Comparison of ENCODE assay signal across 1 cellular context in genomic region chr2:7180641-7181370, GRCh38.
TF ChIP-seq lines count a peak whose summit lies in the region.

No MANE protein-coding gene starts in this region.

TF ChIP-seq in GM23338, 12 proteins besides CTCF, POLR2A, EP300 and RAD21:
- TF ChIP-seq ZNF462 (CRISPR knock-in tag; IDR thresholded peaks at IDR 0.05) = no peak
- TF ChIP-seq EZH2phosphoT487 (IDR thresholded peaks at IDR 0.05; ENCODE audit: unreplicated experiment) = no peak
- TF ChIP-seq POLR2AphosphoS5 (IDR thresholded peaks at IDR 0.05; ENCODE audit: low read depth) = no peak
- TF ChIP-seq ZNF114 (CRISPR knock-in tag; IDR thresholded peaks at IDR 0.05) = no peak
- TF ChIP-seq NANOG (IDR thresholded peaks at IDR 0.05; ENCODE audit: borderline replicate concordance) = no peak
- TF ChIP-seq, protein P1, sequence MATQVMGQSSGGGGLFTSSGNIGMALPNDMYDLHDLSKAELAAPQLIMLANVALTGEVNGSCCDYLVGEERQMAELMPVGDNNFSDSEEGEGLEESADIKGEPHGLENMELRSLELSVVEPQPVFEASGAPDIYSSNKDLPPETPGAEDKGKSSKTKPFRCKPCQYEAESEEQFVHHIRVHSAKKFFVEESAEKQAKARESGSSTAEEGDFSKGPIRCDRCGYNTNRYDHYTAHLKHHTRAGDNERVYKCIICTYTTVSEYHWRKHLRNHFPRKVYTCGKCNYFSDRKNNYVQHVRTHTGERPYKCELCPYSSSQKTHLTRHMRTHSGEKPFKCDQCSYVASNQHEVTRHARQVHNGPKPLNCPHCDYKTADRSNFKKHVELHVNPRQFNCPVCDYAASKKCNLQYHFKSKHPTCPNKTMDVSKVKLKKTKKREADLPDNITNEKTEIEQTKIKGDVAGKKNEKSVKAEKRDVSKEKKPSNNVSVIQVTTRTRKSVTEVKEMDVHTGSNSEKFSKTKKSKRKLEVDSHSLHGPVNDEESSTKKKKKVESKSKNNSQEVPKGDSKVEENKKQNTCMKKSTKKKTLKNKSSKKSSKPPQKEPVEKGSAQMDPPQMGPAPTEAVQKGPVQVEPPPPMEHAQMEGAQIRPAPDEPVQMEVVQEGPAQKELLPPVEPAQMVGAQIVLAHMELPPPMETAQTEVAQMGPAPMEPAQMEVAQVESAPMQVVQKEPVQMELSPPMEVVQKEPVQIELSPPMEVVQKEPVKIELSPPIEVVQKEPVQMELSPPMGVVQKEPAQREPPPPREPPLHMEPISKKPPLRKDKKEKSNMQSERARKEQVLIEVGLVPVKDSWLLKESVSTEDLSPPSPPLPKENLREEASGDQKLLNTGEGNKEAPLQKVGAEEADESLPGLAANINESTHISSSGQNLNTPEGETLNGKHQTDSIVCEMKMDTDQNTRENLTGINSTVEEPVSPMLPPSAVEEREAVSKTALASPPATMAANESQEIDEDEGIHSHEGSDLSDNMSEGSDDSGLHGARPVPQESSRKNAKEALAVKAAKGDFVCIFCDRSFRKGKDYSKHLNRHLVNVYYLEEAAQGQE (IDR thresholded peaks at IDR 0.05; ENCODE audit: unreplicated experiment) = no peak
- no peak for TF ChIP-seq CREB1 (CRISPR knock-in tag; IDR thresholded peaks at IDR 0.05; ENCODE audit: low read depth)
- TF ChIP-seq STAT1 (IDR thresholded peaks at IDR 0.05; ENCODE audit: unreplicated experiment) = no peak
- TF ChIP-seq ZNF331 (CRISPR knock-in tag; IDR thresholded peaks at IDR 0.05; ENCODE audit: low read depth) = no peak
- TF ChIP-seq, protein P2, sequence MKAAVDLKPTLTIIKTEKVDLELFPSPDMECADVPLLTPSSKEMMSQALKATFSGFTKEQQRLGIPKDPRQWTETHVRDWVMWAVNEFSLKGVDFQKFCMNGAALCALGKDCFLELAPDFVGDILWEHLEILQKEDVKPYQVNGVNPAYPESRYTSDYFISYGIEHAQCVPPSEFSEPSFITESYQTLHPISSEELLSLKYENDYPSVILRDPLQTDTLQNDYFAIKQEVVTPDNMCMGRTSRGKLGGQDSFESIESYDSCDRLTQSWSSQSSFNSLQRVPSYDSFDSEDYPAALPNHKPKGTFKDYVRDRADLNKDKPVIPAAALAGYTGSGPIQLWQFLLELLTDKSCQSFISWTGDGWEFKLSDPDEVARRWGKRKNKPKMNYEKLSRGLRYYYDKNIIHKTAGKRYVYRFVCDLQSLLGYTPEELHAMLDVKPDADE (IDR thresholded peaks at IDR 0.05) = no peak
- no peak for TF ChIP-seq EZH2 (IDR thresholded peaks at IDR 0.05; ENCODE audit: low read depth, unreplicated experiment)
- TF ChIP-seq JUNB (IDR thresholded peaks at IDR 0.05; ENCODE audit: unreplicated experiment) = no peak
